In genomic region chr1:157306896-157307295, GRCh38 we compare ENCODE assay signal across 30 cellular contexts.
"Had no signal": no experiment of that assay in that cellular context is flagged by ENCODE, and none has a peak within 500 bp of the region (broad histone marks: within the 10 kb centered on the region; RNA-seq: fewer than 3 reads in every experiment).

No MANE protein-coding gene starts in this region.

- H3K4me2 ChIP-seq: hepatocyte had no signal

- H3K27ac ChIP-seq: ascending aorta, breast epithelium, cardiac muscle cell, colonic mucosa, gastrocnemius medialis, heart right ventricle, hepatocyte had no signal

- H3K4me3 ChIP-seq: ascending aorta, breast epithelium, cardiac muscle cell, colonic mucosa, gastrocnemius medialis, heart right ventricle, hepatocyte had no signal

- H3K9me3 Mint-ChIP-seq: activated CD4-positive, alpha-beta memory T cell treated with anti-CD3 and anti-CD28 coated beads, Interleukin-2, amount 10 ng/mL, durations not matched to agents 7 days and 5 days; activated CD4-positive, alpha-beta T cell treated with anti-CD3 and anti-CD28 coated beads, Interleukin-2, amount 10 ng/mL, durations not matched to agents 7 days and 5 days; activated naive CD4-positive, alpha-beta T cell treated with anti-CD3 and anti-CD28 coated beads for 36 hours; activated naive CD4-positive, alpha-beta T cell treated with anti-CD3 and anti-CD28 coated beads, Interleukin-2, amount 50 U/mL, for 24 hours; activated naive CD8-positive, alpha-beta T cell treated with anti-CD3 and anti-CD28 coated beads for 36 hours; activated naive CD8-positive, alpha-beta T cell treated with anti-CD3 and anti-CD28 coated beads, Interleukin-2, amount 50 U/mL, for 24 hours; activated T-cell treated with anti-CD3 and anti-CD28 coated beads, Interleukin-2, amount 50 U/mL, for 4 hours; activated T-helper 1 cell treated with anti-CD3 and anti-CD28 coated beads, Interleukin-12 subunit alpha, Interleukin-12 subunit beta, Interleukin-2, Interleukin-4 antibody, amounts not matched to agents 30 ng/mL and 10 ng/mL and 1 ng/mL, durations not matched to agents 14 hours and 24 hours and 36 hours; activated T-helper 2 cell treated with anti-CD3 and anti-CD28 coated beads, Interferon-gamma antibody, Interleukin-2, Interleukin-4, amounts not matched to agents 10 μg/mL and 5 μg/mL and 100 μg/mL, durations not matched to agents 14 hours and 24 hours and 36 hours; brain had no signal

- H3K27ac Mint-ChIP-seq: activated CD4-positive, alpha-beta memory T cell treated with anti-CD3 and anti-CD28 coated beads, Interleukin-2, amount 10 ng/mL, durations not matched to agents 7 days and 5 days; activated CD4-positive, alpha-beta T cell treated with anti-CD3 and anti-CD28 coated beads, Interleukin-2, amount 10 ng/mL, durations not matched to agents 7 days and 5 days; activated naive CD4-positive, alpha-beta T cell treated with anti-CD3 and anti-CD28 coated beads for 36 hours; activated naive CD4-positive, alpha-beta T cell treated with anti-CD3 and anti-CD28 coated beads, Interleukin-2, amount 50 U/mL, for 24 hours; activated naive CD8-positive, alpha-beta T cell treated with anti-CD3 and anti-CD28 coated beads for 36 hours; activated naive CD8-positive, alpha-beta T cell treated with anti-CD3 and anti-CD28 coated beads, Interleukin-2, amount 50 U/mL, for 24 hours; activated T-helper 1 cell treated with anti-CD3 and anti-CD28 coated beads, Interleukin-12 subunit alpha, Interleukin-12 subunit beta, Interleukin-2, Interleukin-4 antibody, amounts not matched to agents 30 ng/mL and 10 ng/mL and 1 ng/mL, durations not matched to agents 14 hours and 24 hours and 36 hours; activated T-helper 2 cell treated with anti-CD3 and anti-CD28 coated beads, Interferon-gamma antibody, Interleukin-2, Interleukin-4, amounts not matched to agents 10 μg/mL and 5 μg/mL and 100 μg/mL, durations not matched to agents 14 hours and 24 hours and 36 hours; brain; T-helper 17 cell had no signal

- H3K4me3 Mint-ChIP-seq: activated CD4-positive, alpha-beta memory T cell treated with anti-CD3 and anti-CD28 coated beads, Interleukin-2, amount 10 ng/mL, durations not matched to agents 7 days and 5 days; activated CD4-positive, alpha-beta T cell treated with anti-CD3 and anti-CD28 coated beads, Interleukin-2, amount 10 ng/mL, durations not matched to agents 7 days and 5 days; activated naive CD4-positive, alpha-beta T cell treated with anti-CD3 and anti-CD28 coated beads for 36 hours; activated naive CD4-positive, alpha-beta T cell treated with anti-CD3 and anti-CD28 coated beads, Interleukin-2, amount 50 U/mL, for 24 hours; activated naive CD8-positive, alpha-beta T cell treated with anti-CD3 and anti-CD28 coated beads for 36 hours; activated naive CD8-positive, alpha-beta T cell treated with anti-CD3 and anti-CD28 coated beads, Interleukin-2, amount 50 U/mL, for 24 hours; activated T-cell treated with anti-CD3 and anti-CD28 coated beads, Interleukin-2, amount 50 U/mL, for 4 hours; activated T-helper 1 cell treated with anti-CD3 and anti-CD28 coated beads, Interleukin-12 subunit alpha, Interleukin-12 subunit beta, Interleukin-2, Interleukin-4 antibody, amounts not matched to agents 30 ng/mL and 10 ng/mL and 1 ng/mL, durations not matched to agents 14 hours and 24 hours and 36 hours; brain; T-helper 17 cell had no signal

- H3K36me3 ChIP-seq: ascending aorta, breast epithelium, cardiac muscle cell, colonic mucosa, gastrocnemius medialis, heart right ventricle had no signal

- H3K9me3 ChIP-seq: ascending aorta, breast epithelium, colonic mucosa, gastrocnemius medialis, heart right ventricle had no signal

- ATAC-seq: activated naive CD8-positive, alpha-beta T cell treated with anti-CD3 and anti-CD28 coated beads, Interleukin-2, amount 50 U/mL, for 24 hours; activated T-cell treated with anti-CD3 and anti-CD28 coated beads, Interleukin-2, amount 50 U/mL, for 4 hours; esophagus mucosa; gastrocnemius medialis; heart right ventricle; T-helper 17 cell had no signal

- H3K79me2 ChIP-seq: hepatocyte had no signal

- H3K4me1 Mint-ChIP-seq: activated CD4-positive, alpha-beta memory T cell treated with anti-CD3 and anti-CD28 coated beads, Interleukin-2, amount 10 ng/mL, durations not matched to agents 7 days and 5 days; activated CD4-positive, alpha-beta T cell treated with anti-CD3 and anti-CD28 coated beads, Interleukin-2, amount 10 ng/mL, durations not matched to agents 7 days and 5 days; activated naive CD4-positive, alpha-beta T cell treated with anti-CD3 and anti-CD28 coated beads, Interleukin-2, amount 50 U/mL, for 24 hours; activated naive CD8-positive, alpha-beta T cell treated with anti-CD3 and anti-CD28 coated beads for 36 hours; activated naive CD8-positive, alpha-beta T cell treated with anti-CD3 and anti-CD28 coated beads, Interleukin-2, amount 50 U/mL, for 24 hours; brain had no signal

- H3K4me1 ChIP-seq: ascending aorta, breast epithelium, colonic mucosa, gastrocnemius medialis, heart right ventricle had no signal

- H3K36me3 Mint-ChIP-seq: activated naive CD4-positive, alpha-beta T cell treated with anti-CD3 and anti-CD28 coated beads, Interleukin-2, amount 50 U/mL, for 24 hours; activated naive CD8-positive, alpha-beta T cell treated with anti-CD3 and anti-CD28 coated beads for 36 hours; brain had no signal

- H2AFZ ChIP-seq: hepatocyte had no signal

- H3K27me3 ChIP-seq: ascending aorta, breast epithelium, cardiac muscle cell, colonic mucosa, gastrocnemius medialis, hepatocyte had no signal

- DNase-seq: activated CD4-positive, alpha-beta memory T cell treated with anti-CD3 and anti-CD28 coated beads, Interleukin-2, amount 10 ng/mL, durations not matched to agents 7 days and 5 days; activated CD4-positive, alpha-beta T cell treated with anti-CD3 and anti-CD28 coated beads for 1 hour; activated CD4-positive, alpha-beta T cell treated with anti-CD3 and anti-CD28 coated beads for 4 hours; activated CD4-positive, alpha-beta T cell treated with anti-CD3 and anti-CD28 coated beads, Interleukin-2, amount 10 ng/mL, durations not matched to agents 7 days and 5 days; activated CD4-positive, alpha-beta T cell treated with anti-CD3 and anti-CD28 coated beads, Interleukin-2, amount 50 U/mL, for 4 hours; activated CD8-positive, alpha-beta memory T cell treated with anti-CD3 and anti-CD28 coated beads, Interleukin-2, amount 50 U/mL, for 48 hours; activated effector memory CD4-positive, alpha-beta T cell treated with anti-CD3 and anti-CD28 coated beads, Interleukin-2, amount 50 U/mL, for 16 hours; activated naive CD4-positive, alpha-beta T cell treated with anti-CD3 and anti-CD28 coated beads for 36 hours; activated naive CD8-positive, alpha-beta T cell treated with anti-CD3 and anti-CD28 coated beads for 36 hours; activated naive CD8-positive, alpha-beta T cell treated with anti-CD3 and anti-CD28 coated beads, Interleukin-2, amount 50 U/mL, for 24 hours; activated T-cell treated with anti-CD3 and anti-CD28 coated beads for 4 hours; activated T-cell treated with anti-CD3 and anti-CD28 coated beads, Interleukin-2, amount 50 U/mL, for 4 hours; central memory CD4-positive, alpha-beta T cell; cerebellar nuclear complex; colonic mucosa; effector CD8-positive, alpha-beta T cell; foreskin fibroblast; gastrocnemius medialis; heart right ventricle; T-helper 1 cell; T-helper 17 cell had no signal
